In genomic region chr11:107549253-107549953, GRCh38 we compare ENCODE assay signal across 8 cellular contexts. TPM values are rescaled to one million over a fixed set of nuclear protein-coding genes. Genes with fewer than 3 reads are reported as not detected.
DNase-seq lines count a peak whose midpoint lies in the region; ATAC-seq and TF ChIP-seq lines count a peak whose summit lies in the region.

No MANE protein-coding gene starts in this region.

- H3K4me2 ChIP-seq in PC-3 (ENCODE audit: low read length) (no peak overlapping the region), mammary epithelial cell (ENCODE audit: insufficient read depth, low read depth, low read length) (no peak overlapping the region)

- no peaks in the 10 kb centered on the region for H3K27me3 ChIP-seq in PC-3 (ENCODE audit: low read length)
- no peaks in the 10 kb centered on the region for H3K27me3 ChIP-seq in mammary epithelial cell (ENCODE audit: insufficient read depth, low read length)
- H3K27me3 ChIP-seq in right lobe of liver: no peaks in the 10 kb centered on the region

- ATAC-seq in HG02798 (IDR thresholded peaks at IDR 0.05; ENCODE audit: poor library complexity, unreplicated experiment): peak; percentile 57
- ATAC-seq in PC-3: no peak
- peak; percentile 74 to 91 (median 86) for ATAC-seq in right lobe of liver
- ATAC-seq in HG03460 (IDR thresholded peaks at IDR 0.05; ENCODE audit: unreplicated experiment): no peak

- intact Hi-C loops in PC-3 (cut with micrococcal nuclease) (loop anchor here (1.0 to 5.0 kb wide), 6 partner anchors 13 to 827 kb away; no protein-coding TSS in a partner anchor), mammary epithelial cell (cut with micrococcal nuclease) (loop anchor here (1.0 to 2.0 kb wide), 3 partner anchors 13 to 222 kb away; no protein-coding TSS in a partner anchor), right lobe of liver (cut with DNase I) (no loop called here)

- peaks cover 5% of the 10 kb centered on the region; the same call in 1 of the 2 replicates for H4K20me1 ChIP-seq in PC-3 (ENCODE audit: low read length)
- H4K20me1 ChIP-seq in mammary epithelial cell (ENCODE audit: insufficient read depth, low read length): no peaks in the 10 kb centered on the region

- H3K4me1 ChIP-seq in PC-3 (ENCODE audit: insufficient read depth, low read length) (peaks cover 20% of the 10 kb centered on the region), mammary epithelial cell (ENCODE audit: insufficient read depth, low read length) (peaks cover 16% of the 10 kb centered on the region), right lobe of liver (peaks cover 0 to 4% (median 0%) of the 10 kb centered on the region in 4 donors)

- H3K79me2 ChIP-seq in PC-3 (ENCODE audit: low read length): no peaks in the 10 kb centered on the region
- no peaks in the 10 kb centered on the region for H3K79me2 ChIP-seq in mammary epithelial cell (ENCODE audit: insufficient read depth, low read length)

- in situ Hi-C loops in mammary epithelial cell (cut with MboI; ENCODE audit: low sequenced_read_pairs in 2 of 2): no loop called here

- H3F3A ChIP-seq in PC-3 (ENCODE audit: low read length, unreplicated experiment): peaks cover 15% of the 10 kb centered on the region

- no peak overlapping the region for H3K9ac ChIP-seq in PC-3 (ENCODE audit: low read length)
- H3K9ac ChIP-seq in mammary epithelial cell (ENCODE audit: insufficient read depth, low read length): no peak overlapping the region

- DNase-seq in stimulated activated CD4-positive, alpha-beta T cell treated with anti-CD3 and anti-CD28 coated beads, Interleukin-1b, Interleukin-23, amount 100 ng/mL, for 48 hours: peak; percentile 25
- DNase-seq in stimulated activated CD4-positive, alpha-beta T cell treated with anti-CD3 and anti-CD28 coated beads, Interleukin-12 subunit alpha, Interleukin-12 subunit beta, amount 100 ng/mL, for 4 hours: no peak
- DNase-seq in PC-3: peak; percentile 85
- DNase-seq in mammary epithelial cell: peak; percentile 27
- DNase-seq in right lobe of liver: no peak
- DNase-seq in ecto neural progenitor cell (ENCODE audit: low spot score): no peak

- TF ChIP-seq POLR2A in right lobe of liver (IDR thresholded peaks at IDR 0.05): no peak

- dilution Hi-C loops in mammary epithelial cell (cut with HindIII; ENCODE audit: low sequenced_read_pairs): no loop called here

- POLR2A ChIA-PET in PC-3 (lab: Charles Lee; ENCODE audit: unreplicated experiment): interaction anchor here (1.0 kb wide), 1 partner anchor 14 kb away, joined by 6 read pairs; no protein-coding TSS in a partner anchor

- TF ChIP-seq CTCF in PC-3 (conservative IDR thresholded peaks at IDR 0.05; ENCODE audit: low read depth, low read length): peak; percentile 99
- peak; percentile 84 to 85 for TF ChIP-seq CTCF in mammary epithelial cell (conservative IDR thresholded peaks at IDR 0.05 in 1 of 2, IDR thresholded peaks at IDR 0.05 in 1 of 2; ENCODE audit: extremely low read depth in 1 of 2, insufficient read depth in 1 of 2, low read depth in 1 of 2, low read length in 2 of 2)
- peak; percentile 76 to 88 (median 83) for TF ChIP-seq CTCF in right lobe of liver (IDR thresholded peaks at IDR 0.05)

- H3K4me3 ChIP-seq in PC-3 (ENCODE audit: low read length) (no peak overlapping the region), mammary epithelial cell (replicated peaks in 1 of 3; ENCODE audit: insufficient read depth in 1 of 3, low read depth in 2 of 3, low read length in 3 of 3) (no peak overlapping the region), right lobe of liver (no peak overlapping the region)

- no peak overlapping the region for H3K27ac ChIP-seq in PC-3 (ENCODE audit: low read length)
- no peak overlapping the region for H3K27ac ChIP-seq in mammary epithelial cell (ENCODE audit: insufficient read depth, low read depth, low read length)
- peak overlapping the region in 2 of 3 donors; percentile 1 to 3 for H3K27ac ChIP-seq in right lobe of liver

- CTCF ChIA-PET in PC-3 (lab: Charles Lee) (interaction anchor here (0.6 to 1.9 kb wide), 8 partner anchors 14 to 298 kb away, joined by 3 to 14 read pairs (median 5); no protein-coding TSS in a partner anchor), mammary epithelial cell (lab: Charles Lee; ENCODE audit: low non-redundant PET) (interaction anchor here (0.6 to 0.7 kb wide), 3 partner anchors 12 to 310 kb away, joined by 3 to 7 read pairs (median 6); no protein-coding TSS in a partner anchor)

- H3K9me3 ChIP-seq in PC-3 (ENCODE audit: low read length): no peaks in the 10 kb centered on the region
- no peaks in the 10 kb centered on the region for H3K9me3 ChIP-seq in mammary epithelial cell (replicated peaks; ENCODE audit: insufficient read depth, low read length)
- H3K9me3 ChIP-seq in right lobe of liver: no peaks in the 10 kb centered on the region

- H3K9me2 ChIP-seq in PC-3 (replicated peaks; ENCODE audit: low read length): no peaks in the 10 kb centered on the region

- no TSS peak for BruUV-seq in PC-3 (replicated peaks; lab: Mats Ljungman, UMichigan)
- BruUV-seq in mammary epithelial cell (replicated peaks; lab: Mats Ljungman, UMichigan): no TSS peak

- WGBS in mammary epithelial cell (ENCODE audit: low coverage, missing lambda C conversion rate): 55% methylated on average over 6 of the region's 6 CpGs
- 27% methylated on average over 6 of the region's 6 CpGs for WGBS in right lobe of liver (ENCODE audit: insufficient coverage, low coverage, low lambda C conversion rate, missing lambda C conversion rate)

- H3K36me3 ChIP-seq in PC-3 (ENCODE audit: low read depth, low read length) (peaks cover 39% of the 10 kb centered on the region), mammary epithelial cell (ENCODE audit: insufficient read depth, low read length) (peaks cover 3% of the 10 kb centered on the region), right lobe of liver (peaks cover 0 to 10% (median 3%) of the 10 kb centered on the region in 4 donors)

- no peak overlapping the region for H2AFZ ChIP-seq in PC-3 (ENCODE audit: low read length)
- H2AFZ ChIP-seq in mammary epithelial cell (ENCODE audit: low read depth, low read length): no peak overlapping the region

RNA-seq across cellular contexts. Expression of gene ALKBH8, which starts 16.1 kb away (rescaled TPM):
- total RNA-seq in PC-3 (2014; rRNA removed) (7.0 and 14.3 TPM in 2 replicates), mammary epithelial cell (1 to 10 TPM; 6.3 to 8.8 TPM), right lobe of liver (1 to 10 TPM; 2.5 to 4.3 (median 3.1) TPM)
- polyA plus RNA-seq in mammary epithelial cell: 3.9 TPM
- 5.8 TPM for polyA minus RNA-seq in mammary epithelial cell

RNA-seq across cellular contexts. Expression of gene ELMOD1, which starts 41.5 kb away (rescaled TPM):
- not detected in 2 replicates for total RNA-seq in PC-3 (2014; rRNA removed)
- under 1 TPM; 0.17 to 0.21 TPM for total RNA-seq in mammary epithelial cell
- polyA plus RNA-seq in mammary epithelial cell: 0.03 TPM
- polyA minus RNA-seq in mammary epithelial cell: not detected
- 1 to 10 TPM in 1 of 6 experiments, under 1 TPM in 4, not detected in 1; 0.25 to 1.7 (median 0.42) TPM for total RNA-seq in right lobe of liver

Comparison
In these comparisons a context has a peak if more than half of its experiments do, and no peak if none do; other contexts are left out.
1. DNase-seq: peak in stimulated activated CD4-positive, alpha-beta T cell treated with anti-CD3 and anti-CD28 coated beads, Interleukin-1b, Interleukin-23, amount 100 ng/mL, for 48 hours (single experiment), PC-3 (single experiment) and mammary epithelial cell (single experiment); none in stimulated activated CD4-positive, alpha-beta T cell treated with anti-CD3 and anti-CD28 coated beads, Interleukin-12 subunit alpha, Interleukin-12 subunit beta, amount 100 ng/mL, for 4 hours (single experiment), right lobe of liver (0 of 3) and ecto neural progenitor cell (single experiment).
2. ATAC-seq: peak in HG02798 (single experiment) and right lobe of liver (4 of 4); none in PC-3 (single experiment) and HG03460 (single experiment).
3. H3K27ac ChIP-seq: peak in right lobe of liver (2 of 3); none in PC-3 (single experiment) and mammary epithelial cell (single experiment).
4. intact Hi-C loops: an anchor here in PC-3 (1.0 to 5.0 kb wide) and mammary epithelial cell (1.0 to 2.0 kb wide); none called in right lobe of liver.
5. Peak in every context shown above with its lines, with median percentiles within 50 percentile points of each other: CTCF ChIP-seq.